ENCODE assay signal across 24 cellular contexts in the genomic region with DNA sequence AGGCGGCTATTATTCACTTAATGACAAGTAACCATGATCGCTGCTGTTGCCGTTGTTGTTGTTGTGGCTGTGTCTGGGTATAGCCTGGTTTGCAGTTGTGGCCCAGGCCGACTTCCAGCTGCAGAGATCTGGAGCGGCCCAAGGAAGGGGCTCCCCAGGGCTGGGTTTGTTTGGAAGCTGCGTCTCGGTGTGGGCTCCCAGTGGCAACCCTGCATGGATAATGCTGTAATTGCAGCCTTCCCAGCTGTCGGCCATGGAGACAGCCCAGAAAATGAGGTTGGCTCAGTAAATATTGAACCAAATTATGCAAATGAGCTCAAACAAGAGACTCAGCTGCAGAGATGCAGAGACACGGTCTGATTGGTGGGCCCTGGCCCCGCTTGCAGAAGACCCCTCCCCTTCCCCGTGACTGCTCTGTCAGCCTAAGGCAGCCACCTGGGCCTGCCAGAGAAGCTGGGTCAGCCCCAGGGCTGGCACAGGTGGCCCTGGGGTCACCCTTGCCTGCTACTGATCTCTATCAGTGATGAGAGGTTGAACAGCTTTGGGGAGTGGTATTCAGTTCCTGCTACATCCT.
DNase-seq lines count a peak whose midpoint lies in the region; ATAC-seq, FAIRE-seq and TF ChIP-seq lines count a peak whose summit lies in the region.
"Had no signal": no experiment of that assay in that cellular context is flagged by ENCODE, and none has a peak within 500 bp of the region (broad histone marks: within the 10 kb centered on the region; RNA-seq: fewer than 3 reads in every experiment).

No MANE protein-coding gene starts in this region.

- no peaks in the 10 kb centered on the region for H3K36me3 ChIP-seq in osteoblast (ENCODE audit: insufficient read depth, low read length)
- no peaks in the 10 kb centered on the region for H3K36me3 ChIP-seq in kidney (ENCODE audit: control insufficient read depth in 1 of 2, insufficient read depth in 2 of 2, low read length in 2 of 2)
- H3K36me3 ChIP-seq: adrenal gland, sigmoid colon, tibial artery had no signal

- H2AFZ ChIP-seq in osteoblast (ENCODE audit: low read length), result no peak overlapping the region

- no peak overlapping the region for H3K4me2 ChIP-seq in osteoblast (ENCODE audit: insufficient read depth, low read length)

- H3K4me1 ChIP-seq in osteoblast (ENCODE audit: insufficient read depth, low read length), result no peaks in the 10 kb centered on the region
- H3K4me1 ChIP-seq in kidney (ENCODE audit: control insufficient read depth in 1 of 2, insufficient read depth in 1 of 2, low read depth in 1 of 2, low read length in 2 of 2), result no peaks in the 10 kb centered on the region
- H3K4me1 ChIP-seq: adrenal gland, sigmoid colon, tibial artery had no signal

- no peak for FAIRE-seq in kidney (lab: Jason Lieb, UNC)
- FAIRE-seq: bronchial epithelial cell, H1, HTR-8/SVneo, keratinocyte, TTC549 had no signal

- H3K9ac ChIP-seq in kidney (ENCODE audit: low read length in 2 of 2), result no peak overlapping the region

- TF ChIP-seq CTCF in osteoblast (IDR thresholded peaks at IDR 0.05; ENCODE audit: extremely low read depth, low read depth, low read length) (no peak), kidney (IDR thresholded peaks at IDR 0.05; ENCODE audit: borderline replicate concordance, extremely low read depth, insufficient read depth) (no peak)

- no peak overlapping the region for H3K4me3 ChIP-seq in osteoblast (ENCODE audit: insufficient read depth, low read length)
- no peak overlapping the region for H3K4me3 ChIP-seq in kidney (ENCODE audit: low read length in 2 of 2)
- H3K4me3 ChIP-seq: adrenal gland, sigmoid colon, tibial artery had no signal

- H3K27ac ChIP-seq in osteoblast (ENCODE audit: low read depth, low read length) (no peak overlapping the region), kidney (ENCODE audit: low read depth in 2 of 2, low read length in 2 of 2) (no peak overlapping the region)
- H3K27ac ChIP-seq: adrenal gland, epithelial cell of prostate, foreskin keratinocyte, sigmoid colon, tibial artery had no signal

- H4K20me1 ChIP-seq in osteoblast (ENCODE audit: insufficient read depth, low read length), result no peaks in the 10 kb centered on the region

- ATAC-seq in GM18861 (IDR thresholded peaks at IDR 0.05; ENCODE audit: unreplicated experiment) (no peak), GM18868 (IDR thresholded peaks at IDR 0.05; ENCODE audit: unreplicated experiment) (no peak)
- ATAC-seq: foreskin keratinocyte had no signal

- peaks cover 3% of the 10 kb centered on the region for H3K27me3 ChIP-seq in osteoblast (ENCODE audit: insufficient read depth, low read length)
- H3K27me3 ChIP-seq: adrenal gland, sigmoid colon, tibial artery had no signal

- H3K9me3 ChIP-seq in osteoblast (ENCODE audit: low read depth, low read length) (no peaks in the 10 kb centered on the region), kidney (ENCODE audit: control insufficient read depth in 1 of 2, low read length in 2 of 2) (no peaks in the 10 kb centered on the region)
- H3K9me3 ChIP-seq: adrenal gland, sigmoid colon had no signal

- H3K79me2 ChIP-seq in osteoblast (ENCODE audit: insufficient read depth, low read length), result no peaks in the 10 kb centered on the region

- DNase-seq in DMS153 treated with DMSO at 0.1 percent for 48 hours (lab: John Stamatoyannopoulos, UW; ENCODE audit: unreplicated experiment) (peak; percentile 42), NCI-H1417 treated with DMSO at 0.1 percent for 48 hours (lab: John Stamatoyannopoulos, UW) (peak; percentile 73), NCI-H526 treated with DMSO at 0.1 percent for 48 hours (lab: John Stamatoyannopoulos, UW) (peak; percentile 90), osteoblast (ENCODE audit: insufficient read length, low spot score, missing footprints) (peak; percentile 60), kidney (no peak)
- DNase-seq: activated CD4-positive, alpha-beta T cell treated with anti-CD3 and anti-CD28 coated beads for 48 hours; activated CD8-positive, alpha-beta memory T cell treated with anti-CD3 and anti-CD28 coated beads, Interleukin-2, amount 50 U/mL, for 4 hours; activated effector memory CD4-positive, alpha-beta T cell treated with anti-CD3 and anti-CD28 coated beads, Interleukin-2, amount 50 U/mL, for 16 hours; CD8-positive, alpha-beta memory T cell; foreskin keratinocyte; Kasumi-1; sigmoid colon; stimulated activated naive CD4-positive, alpha-beta T cell treated with Interleukin-2 at 50 U/mL for 16 hours; SW 1271; tibial artery had no signal

- intact Hi-C loops in kidney (cut with DNase I), result no loop called here
